ENCODE assay signal across 8 cellular contexts in genomic region chr19:55646889-55647731, GRCh38. TPM values are rescaled to one million over a fixed set of nuclear protein-coding genes. Genes with fewer than 3 reads are reported as not detected.
DNase-seq lines count a peak whose midpoint lies in the region; ATAC-seq and TF ChIP-seq lines count a peak whose summit lies in the region.

No MANE protein-coding gene starts in this region.

- peaks cover 19% of the 10 kb centered on the region for H3K4me1 ChIP-seq in cardiac muscle cell (ENCODE audit: low read depth)

- H3K27me3 Mint-ChIP-seq in activated T-helper 1 cell treated with anti-CD3 and anti-CD28 coated beads, Interleukin-12 subunit alpha, Interleukin-12 subunit beta, Interleukin-2, Interleukin-4 antibody, amounts not matched to agents 30 ng/mL and 10 ng/mL and 1 ng/mL, durations not matched to agents 14 hours and 24 hours and 36 hours (ENCODE audit: insufficient read depth), result no peaks in the 10 kb centered on the region
- peaks cover 5% of the 10 kb centered on the region for H3K27me3 Mint-ChIP-seq in type B pancreatic cell

- H3K27ac ChIP-seq in cardiac muscle cell, result peak overlapping the region; percentile 91
- H3K27ac ChIP-seq in layer of hippocampus (ENCODE audit: low read depth, low read length), result peak overlapping the region; percentile 92

- H3K4me1 Mint-ChIP-seq in activated T-helper 1 cell treated with anti-CD3 and anti-CD28 coated beads, Interleukin-12 subunit alpha, Interleukin-12 subunit beta, Interleukin-2, Interleukin-4 antibody, amounts not matched to agents 30 ng/mL and 10 ng/mL and 1 ng/mL, durations not matched to agents 14 hours and 24 hours and 36 hours (ENCODE audit: low read depth), result peaks cover 49% of the 10 kb centered on the region
- peaks cover 18% of the 10 kb centered on the region for H3K4me1 Mint-ChIP-seq in type B pancreatic cell (ENCODE audit: unreplicated experiment)

- TF ChIP-seq CTCF in cardiac muscle cell (IDR thresholded peaks at IDR 0.05; ENCODE audit: low read depth, low read length) (no peak), type B pancreatic cell (conservative IDR thresholded peaks at IDR 0.05) (no peak)

- H3K9me3 Mint-ChIP-seq in activated T-helper 1 cell treated with anti-CD3 and anti-CD28 coated beads, Interleukin-12 subunit alpha, Interleukin-12 subunit beta, Interleukin-2, Interleukin-4 antibody, amounts not matched to agents 30 ng/mL and 10 ng/mL and 1 ng/mL, durations not matched to agents 14 hours and 24 hours and 36 hours, result no peaks in the 10 kb centered on the region
- H3K9me3 Mint-ChIP-seq in type B pancreatic cell, result no peaks in the 10 kb centered on the region

- peak overlapping the region; percentile 82 for H3K4me3 Mint-ChIP-seq in activated T-helper 1 cell treated with anti-CD3 and anti-CD28 coated beads, Interleukin-12 subunit alpha, Interleukin-12 subunit beta, Interleukin-2, Interleukin-4 antibody, amounts not matched to agents 30 ng/mL and 10 ng/mL and 1 ng/mL, durations not matched to agents 14 hours and 24 hours and 36 hours
- peak overlapping the region; percentile 89 for H3K4me3 Mint-ChIP-seq in type B pancreatic cell

- DNase-seq in cardiac muscle cell (ENCODE audit: low read depth in 1 of 2, low spot score in 1 of 2) (no peak), left ventricle myocardium superior (no peak), type B pancreatic cell (ENCODE audit: extremely low spot score, unreplicated experiment) (no peak), HuH-7 (ENCODE audit: low spot score) (no peak), left lobe of liver (ENCODE audit: low spot score) (no peak)
- DNase-seq in activated T-helper 1 cell treated with anti-CD3 and anti-CD28 coated beads, Interleukin-12 subunit alpha, Interleukin-12 subunit beta, Interleukin-2, Interleukin-4 antibody, amounts not matched to agents 30 ng/mL and 10 ng/mL and 1 ng/mL, durations not matched to agents 14 hours and 24 hours and 36 hours (ENCODE audit: low spot score), result no peak

- H3K27ac Mint-ChIP-seq in activated T-helper 1 cell treated with anti-CD3 and anti-CD28 coated beads, Interleukin-12 subunit alpha, Interleukin-12 subunit beta, Interleukin-2, Interleukin-4 antibody, amounts not matched to agents 30 ng/mL and 10 ng/mL and 1 ng/mL, durations not matched to agents 14 hours and 24 hours and 36 hours, result peak overlapping the region; percentile 75
- peak overlapping the region; percentile 73 for H3K27ac Mint-ChIP-seq in type B pancreatic cell

- no peaks in the 10 kb centered on the region for H3K27me3 ChIP-seq in cardiac muscle cell
- H3K27me3 ChIP-seq in layer of hippocampus (ENCODE audit: control insufficient read depth, insufficient read depth, low read length), result no peaks in the 10 kb centered on the region

- H3K9me3 ChIP-seq in cardiac muscle cell (ENCODE audit: low read depth), result no peaks in the 10 kb centered on the region

- ATAC-seq in left ventricle myocardium superior (no peak), GM18498 (IDR thresholded peaks at IDR 0.05; ENCODE audit: unreplicated experiment) (no peak), left lobe of liver (no peak)

- peaks cover 32% of the 10 kb centered on the region for H3K36me3 Mint-ChIP-seq in activated T-helper 1 cell treated with anti-CD3 and anti-CD28 coated beads, Interleukin-12 subunit alpha, Interleukin-12 subunit beta, Interleukin-2, Interleukin-4 antibody, amounts not matched to agents 30 ng/mL and 10 ng/mL and 1 ng/mL, durations not matched to agents 14 hours and 24 hours and 36 hours (ENCODE audit: low read depth)
- H3K36me3 Mint-ChIP-seq in type B pancreatic cell, result peaks cover 4% of the 10 kb centered on the region

- no peaks in the 10 kb centered on the region for H3K36me3 ChIP-seq in cardiac muscle cell

- intact Hi-C loops in left ventricle myocardium superior (cut with micrococcal nuclease), result no loop called here
- intact Hi-C loops in activated T-helper 1 cell treated with anti-CD3 and anti-CD28 coated beads, Interleukin-12 subunit alpha, Interleukin-12 subunit beta, Interleukin-2, Interleukin-4 antibody, amounts not matched to agents 30 ng/mL and 10 ng/mL and 1 ng/mL, durations not matched to agents 14 hours and 24 hours and 36 hours (cut with micrococcal nuclease), result loop anchor here (10.0 kb wide), 1 partner anchor 1182 kb away; the partner anchor contains the start of gene LENG9

- peak overlapping the region; percentile 94 for H3K4me3 ChIP-seq in cardiac muscle cell

RNA-seq across cellular contexts. Expression of gene CCDC106, which starts 0.9 kb away (rescaled TPM):
- total RNA-seq in cardiac muscle cell (42.4 and 49.2 TPM in 2 replicates), left ventricle myocardium superior (16.8 TPM), type B pancreatic cell (ENCODE audit: low replicate concordance) (16.1 and 18.1 TPM in 2 replicates), left lobe of liver (13.5 TPM)
- polyA plus RNA-seq in cardiac muscle cell, result 40.6 and 43.5 TPM in 2 replicates
- total RNA-seq in activated T-helper 1 cell treated with anti-CD3 and anti-CD28 coated beads, Interleukin-12 subunit alpha, Interleukin-12 subunit beta, Interleukin-2, Interleukin-4 antibody, amounts not matched to agents 30 ng/mL and 10 ng/mL and 1 ng/mL, durations not matched to agents 14 hours and 24 hours and 36 hours, result 7.3 and 9.0 TPM in 2 replicates

RNA-seq across cellular contexts. Expression of gene ZNF581, which starts 3.7 kb away (rescaled TPM):
- 28.4 and 42.0 TPM in 2 replicates for total RNA-seq in cardiac muscle cell
- polyA plus RNA-seq in cardiac muscle cell, result 22.3 and 28.7 TPM in 2 replicates
- 9.4 TPM for total RNA-seq in left ventricle myocardium superior
- 35.6 and 36.4 TPM in 2 replicates for total RNA-seq in activated T-helper 1 cell treated with anti-CD3 and anti-CD28 coated beads, Interleukin-12 subunit alpha, Interleukin-12 subunit beta, Interleukin-2, Interleukin-4 antibody, amounts not matched to agents 30 ng/mL and 10 ng/mL and 1 ng/mL, durations not matched to agents 14 hours and 24 hours and 36 hours
- 41.3 and 43.1 TPM in 2 replicates for total RNA-seq in type B pancreatic cell (ENCODE audit: low replicate concordance)
- total RNA-seq in left lobe of liver, result 6.1 TPM

RNA-seq across cellular contexts. Expression of gene ZNF580, which starts 6.3 kb away (rescaled TPM):
- 78.4 and 84.9 TPM in 2 replicates for total RNA-seq in cardiac muscle cell
- polyA plus RNA-seq in cardiac muscle cell, result 104 and 124 TPM in 2 replicates
- 12.3 TPM for total RNA-seq in left ventricle myocardium superior
- 39.8 and 40.4 TPM in 2 replicates for total RNA-seq in activated T-helper 1 cell treated with anti-CD3 and anti-CD28 coated beads, Interleukin-12 subunit alpha, Interleukin-12 subunit beta, Interleukin-2, Interleukin-4 antibody, amounts not matched to agents 30 ng/mL and 10 ng/mL and 1 ng/mL, durations not matched to agents 14 hours and 24 hours and 36 hours
- total RNA-seq in type B pancreatic cell (ENCODE audit: low replicate concordance), result 28.5 and 37.4 TPM in 2 replicates
- total RNA-seq in left lobe of liver, result 7.5 TPM

RNA-seq across cellular contexts. Expression of gene U2AF2, which starts 7.7 kb away (rescaled TPM):
- total RNA-seq in cardiac muscle cell (170 and 187 TPM in 2 replicates), left ventricle myocardium superior (79.9 TPM), type B pancreatic cell (ENCODE audit: low replicate concordance) (170 and 232 TPM in 2 replicates), left lobe of liver (61.7 TPM)
- polyA plus RNA-seq in cardiac muscle cell, result 13.4 and 16.3 TPM in 2 replicates
- 384 and 394 TPM in 2 replicates for total RNA-seq in activated T-helper 1 cell treated with anti-CD3 and anti-CD28 coated beads, Interleukin-12 subunit alpha, Interleukin-12 subunit beta, Interleukin-2, Interleukin-4 antibody, amounts not matched to agents 30 ng/mL and 10 ng/mL and 1 ng/mL, durations not matched to agents 14 hours and 24 hours and 36 hours

RNA-seq across cellular contexts. Expression of gene ZNF784, which starts 22.7 kb away (rescaled TPM):
- total RNA-seq in cardiac muscle cell (15.1 and 15.4 TPM in 2 replicates), left ventricle myocardium superior (13.4 TPM), type B pancreatic cell (ENCODE audit: low replicate concordance) (9.4 and 9.6 TPM in 2 replicates), left lobe of liver (5.3 TPM)
- polyA plus RNA-seq in cardiac muscle cell, result 13.3 and 14.0 TPM in 2 replicates
- 3.0 and 4.9 TPM in 2 replicates for total RNA-seq in activated T-helper 1 cell treated with anti-CD3 and anti-CD28 coated beads, Interleukin-12 subunit alpha, Interleukin-12 subunit beta, Interleukin-2, Interleukin-4 antibody, amounts not matched to agents 30 ng/mL and 10 ng/mL and 1 ng/mL, durations not matched to agents 14 hours and 24 hours and 36 hours
